ENCODE assay signal across 8 cellular contexts in the genomic region with DNA sequence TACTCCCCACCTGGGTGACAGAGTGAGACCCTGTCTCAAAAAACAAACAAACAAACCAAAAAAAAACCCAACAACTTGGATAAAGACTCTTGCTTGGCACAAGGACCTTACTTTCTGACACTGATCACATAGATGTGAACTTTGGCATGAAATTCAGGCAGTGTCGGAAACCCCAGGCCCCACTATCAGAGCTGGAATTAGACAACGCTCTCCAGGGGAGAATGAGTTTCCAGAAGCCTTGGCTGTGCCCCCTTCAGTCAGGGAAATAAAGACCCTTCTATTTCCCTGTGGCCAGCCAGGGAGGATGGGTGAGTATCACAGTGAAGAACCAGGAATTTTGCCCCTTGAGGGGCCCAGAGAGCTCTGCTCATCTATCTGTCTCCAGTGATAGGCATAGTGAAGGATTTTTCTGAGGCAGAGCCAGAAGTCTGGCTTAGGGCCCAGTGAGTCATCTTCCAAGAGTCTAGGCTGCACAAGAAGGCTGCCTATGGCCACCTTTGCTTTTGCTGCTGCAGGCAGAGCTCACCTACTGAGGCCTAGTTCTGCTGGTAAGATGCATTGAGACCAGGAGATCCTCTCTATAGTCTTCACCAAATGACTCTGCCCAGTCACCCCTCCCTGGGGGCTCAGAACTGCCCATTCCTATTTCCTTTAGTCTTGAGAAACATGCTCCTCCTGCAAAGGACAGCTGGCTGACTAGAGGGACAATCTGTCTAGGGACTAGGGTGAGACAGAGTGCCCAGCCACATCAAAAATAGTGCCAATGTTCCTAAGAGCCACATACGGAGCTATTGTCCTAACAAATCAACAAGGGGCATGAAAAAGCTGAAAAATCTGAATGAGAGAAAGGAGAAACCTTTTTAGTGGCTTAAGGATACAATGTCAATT. TPM values are rescaled to one million over a fixed set of nuclear protein-coding genes. Genes with fewer than 3 reads are reported as not detected.
DNase-seq lines count a peak whose midpoint lies in the region; ATAC-seq and TF ChIP-seq lines count a peak whose summit lies in the region.
"Had no signal": no experiment of that assay in that cellular context is flagged by ENCODE, and none has a peak within 500 bp of the region (broad histone marks: within the 10 kb centered on the region; RNA-seq: fewer than 3 reads in every experiment).

No MANE protein-coding gene starts in this region.

- peak overlapping the region; percentile 15; the same call in 1 of the 3 replicates for H2BK15ac ChIP-seq in IMR-90 (ENCODE audit: low read depth, low read length)

- no peaks in the 10 kb centered on the region for H3K27me3 ChIP-seq in IMR-90 (ENCODE audit: control insufficient read depth, insufficient read depth, low read length)
- no peaks in the 10 kb centered on the region for H3K27me3 ChIP-seq in brain microvascular endothelial cell (replicated peaks)
- H3K27me3 ChIP-seq in tibial artery = no peaks in the 10 kb centered on the region

- no peaks in the 10 kb centered on the region for H3K36me3 Mint-ChIP-seq in activated naive CD4-positive, alpha-beta T cell treated with anti-CD3 and anti-CD28 coated beads, Interleukin-2, amount 50 U/mL, for 72 hours
- H3K36me3 Mint-ChIP-seq in activated T-helper 1 cell treated with anti-CD3 and anti-CD28 coated beads, Interleukin-12 subunit alpha, Interleukin-12 subunit beta, Interleukin-2, Interleukin-4 antibody, amounts not matched to agents 30 ng/mL and 10 ng/mL and 1 ng/mL, durations not matched to agents 14 hours and 24 hours and 36 hours (ENCODE audit: low read depth) = no peaks in the 10 kb centered on the region
- H3K36me3 Mint-ChIP-seq: activated naive CD4-positive, alpha-beta T cell treated with anti-CD3 and anti-CD28 coated beads, Interleukin-2, amount 50 U/mL, for 24 hours had no signal

- no peak overlapping the region for H3K4me2 ChIP-seq in IMR-90 (ENCODE audit: low read depth, low read length)

- in situ Hi-C loops in IMR-90 (cut with MboI; ENCODE audit: low sequenced_read_pairs) (no loop called here), brain microvascular endothelial cell (cut with HindIII; ENCODE audit: low pct_ligation_motif_present, low sequenced_read_pairs) (no loop called here)

- H3K4me3 ChIP-seq in IMR-90 (ENCODE audit: insufficient read depth, low read depth, low read length) (no peak overlapping the region), brain microvascular endothelial cell (ENCODE audit: low read depth, low read length) (no peak overlapping the region), tibial artery (no peak overlapping the region)

- H2AK9ac ChIP-seq in IMR-90 (replicated peaks; ENCODE audit: low read depth, low read length, poor library complexity) = no peak overlapping the region

- H2BK120ac ChIP-seq in IMR-90 (ENCODE audit: low read depth, low read length) = peak overlapping the region; percentile 36

- POLR2A ChIA-PET in IMR-90 (lab: Charles Lee; ENCODE audit: unreplicated experiment) = no interaction called here

- no peaks in the 10 kb centered on the region for H3K9me3 ChIP-seq in IMR-90 (ENCODE audit: control insufficient read depth, insufficient read depth, low read length)
- no peaks in the 10 kb centered on the region for H3K9me3 ChIP-seq in tibial artery

- no peak overlapping the region for H3K9ac ChIP-seq in IMR-90 (ENCODE audit: low read depth, low read length)

- 0 out of 2 replicates have a peak overlapping the region, but pooled peaks have one; percentile 7 for H3K14ac ChIP-seq in IMR-90 (replicated peaks; ENCODE audit: low read depth, low read length)

- intact Hi-C loops in IMR-90 (cut with micrococcal nuclease) (no loop called here), tibial artery (cut with DNase I; ENCODE audit: low total_unique reads) (no loop called here)
- intact Hi-C loops in activated T-helper 1 cell treated with anti-CD3 and anti-CD28 coated beads, Interleukin-12 subunit alpha, Interleukin-12 subunit beta, Interleukin-2, Interleukin-4 antibody, amounts not matched to agents 30 ng/mL and 10 ng/mL and 1 ng/mL, durations not matched to agents 14 hours and 24 hours and 36 hours (cut with micrococcal nuclease) = no loop called here

- ATAC-seq in IMR-90 (ENCODE audit: low read depth) (peak; percentile 96), HG02588 (IDR thresholded peaks at IDR 0.05; ENCODE audit: unreplicated experiment) (no peak)
- ATAC-seq in activated naive CD4-positive, alpha-beta T cell treated with anti-CD3 and anti-CD28 coated beads, Interleukin-2, amount 50 U/mL, for 72 hours = no peak

- peak overlapping the region in 1 of 2 experiments; percentile 6; a peak in 1 of 4 replicates for H4K8ac ChIP-seq in IMR-90 (ENCODE audit: low read depth in 2 of 2, low read length in 2 of 2)

- no peaks in the 10 kb centered on the region for H3K9me3 Mint-ChIP-seq in activated naive CD4-positive, alpha-beta T cell treated with anti-CD3 and anti-CD28 coated beads, Interleukin-2, amount 50 U/mL, for 72 hours
- H3K9me3 Mint-ChIP-seq in activated T-helper 1 cell treated with anti-CD3 and anti-CD28 coated beads, Interleukin-12 subunit alpha, Interleukin-12 subunit beta, Interleukin-2, Interleukin-4 antibody, amounts not matched to agents 30 ng/mL and 10 ng/mL and 1 ng/mL, durations not matched to agents 14 hours and 24 hours and 36 hours = no peaks in the 10 kb centered on the region
- H3K9me3 Mint-ChIP-seq: activated naive CD4-positive, alpha-beta T cell treated with anti-CD3 and anti-CD28 coated beads, Interleukin-2, amount 50 U/mL, for 24 hours had no signal

- DNase-seq in IMR-90 (peak; percentile 86), brain microvascular endothelial cell (peak; percentile 84), kidney glomerular epithelial cell (lab: John Stamatoyannopoulos, UW) (peak; percentile 69), tibial artery (peak; percentile 49 to 74)
- DNase-seq in activated naive CD4-positive, alpha-beta T cell treated with anti-CD3 and anti-CD28 coated beads, Interleukin-2, amount 50 U/mL, for 72 hours (ENCODE audit: low spot score in 2 of 2) = no peak
- no peak for DNase-seq in activated T-helper 1 cell treated with anti-CD3 and anti-CD28 coated beads, Interleukin-12 subunit alpha, Interleukin-12 subunit beta, Interleukin-2, Interleukin-4 antibody, amounts not matched to agents 30 ng/mL and 10 ng/mL and 1 ng/mL, durations not matched to agents 14 hours and 24 hours and 36 hours (ENCODE audit: low spot score)

- H3K4me1 ChIP-seq in IMR-90 (ENCODE audit: control insufficient read depth, insufficient read depth, low read length) (peaks cover 10% of the 10 kb centered on the region; the same call in 1 of the 2 replicates), tibial artery (peaks cover 0 to 7% (median 0%) of the 10 kb centered on the region in 4 donors)

- H3K27ac ChIP-seq in IMR-90 (ENCODE audit: insufficient read depth, low read length) (no peak overlapping the region), brain microvascular endothelial cell (no peak overlapping the region), tibial artery (no peak overlapping the region)

- no peak overlapping the region for H4K5ac ChIP-seq in IMR-90 (ENCODE audit: low read depth, low read length)

- H3K4ac ChIP-seq in IMR-90 (ENCODE audit: low read depth, low read length) = peak overlapping the region; percentile 12; the same call in 1 of the 2 replicates

- no TSS peak for BruUV-seq in IMR-90 (replicated peaks; lab: Mats Ljungman, UMichigan)

- 0 out of 2 replicates have a peak overlapping the region, but pooled peaks have one; percentile 23 for H2BK20ac ChIP-seq in IMR-90 (ENCODE audit: low read depth, low read length)

- H3K9me1 ChIP-seq in IMR-90 (ENCODE audit: insufficient read depth, low read length) = peaks cover 5% of the 10 kb centered on the region; the same call in 1 of the 2 replicates

- H3K79me1 ChIP-seq in IMR-90 (ENCODE audit: low read depth in 1 of 2, low read length in 2 of 2) = no peaks in the 10 kb centered on the region

- no peak for TF ChIP-seq RAD21 in IMR-90 (IDR thresholded peaks at IDR 0.05; ENCODE audit: low read length)

- CTCF ChIA-PET in IMR-90 (lab: Yijun Ruan, JAX) = interaction anchor here (0.6 to 1.6 kb wide), 2 partner anchors 14 to 76 kb away, joined by 4 to 5 read pairs; no protein-coding TSS in a partner anchor

- no peak overlapping the region for H3K27ac Mint-ChIP-seq in activated naive CD4-positive, alpha-beta T cell treated with anti-CD3 and anti-CD28 coated beads, Interleukin-2, amount 50 U/mL, for 72 hours
- no peak overlapping the region for H3K27ac Mint-ChIP-seq in activated T-helper 1 cell treated with anti-CD3 and anti-CD28 coated beads, Interleukin-12 subunit alpha, Interleukin-12 subunit beta, Interleukin-2, Interleukin-4 antibody, amounts not matched to agents 30 ng/mL and 10 ng/mL and 1 ng/mL, durations not matched to agents 14 hours and 24 hours and 36 hours
- H3K27ac Mint-ChIP-seq: activated naive CD4-positive, alpha-beta T cell treated with anti-CD3 and anti-CD28 coated beads, Interleukin-2, amount 50 U/mL, for 24 hours had no signal

- no CpG with 5 or more reads among the region's 3 CpGs for WGBS in IMR-90 (ENCODE audit: extremely low coverage in 2 of 2, insufficient read length in 1 of 2), 2 experiments

- dilution Hi-C loops in IMR-90 (cut with HindIII; ENCODE audit: low sequenced_read_pairs, unreplicated experiment) = no loop called here

- no peak overlapping the region for H3K4me3 Mint-ChIP-seq in activated T-helper 1 cell treated with anti-CD3 and anti-CD28 coated beads, Interleukin-12 subunit alpha, Interleukin-12 subunit beta, Interleukin-2, Interleukin-4 antibody, amounts not matched to agents 30 ng/mL and 10 ng/mL and 1 ng/mL, durations not matched to agents 14 hours and 24 hours and 36 hours
- H3K4me3 Mint-ChIP-seq: activated naive CD4-positive, alpha-beta T cell treated with anti-CD3 and anti-CD28 coated beads, Interleukin-2, amount 50 U/mL, for 24 hours had no signal

- peak overlapping the region; percentile 16; the same call in 1 of the 2 replicates for H2AK5ac ChIP-seq in IMR-90 (ENCODE audit: low read depth, low read length)

- H3K23ac ChIP-seq in IMR-90 (ENCODE audit: low read depth, low read length) = no peak overlapping the region

- no peak overlapping the region for H2BK5ac ChIP-seq in IMR-90 (ENCODE audit: low read depth, low read length, poor library complexity, severe bottlenecking)

- TF ChIP-seq POLR2A in IMR-90 (IDR thresholded peaks at IDR 0.05; ENCODE audit: low read depth, low read length) = no peak

- H2AFZ ChIP-seq in IMR-90 (replicated peaks; ENCODE audit: low read length, poor library complexity) = peak overlapping the region; percentile 52

- H3K36me3 ChIP-seq in IMR-90 (ENCODE audit: control insufficient read depth, insufficient read depth, low read length) = no peaks in the 10 kb centered on the region
- no peaks in the 10 kb centered on the region for H3K36me3 ChIP-seq in brain microvascular endothelial cell (replicated peaks)
- no peaks in the 10 kb centered on the region for H3K36me3 ChIP-seq in tibial artery

- no peaks in the 10 kb centered on the region for H4K20me1 ChIP-seq in IMR-90 (ENCODE audit: insufficient read depth, low read length)

- peaks cover 11% of the 10 kb centered on the region for H3K27me3 Mint-ChIP-seq in activated T-helper 1 cell treated with anti-CD3 and anti-CD28 coated beads, Interleukin-12 subunit alpha, Interleukin-12 subunit beta, Interleukin-2, Interleukin-4 antibody, amounts not matched to agents 30 ng/mL and 10 ng/mL and 1 ng/mL, durations not matched to agents 14 hours and 24 hours and 36 hours (ENCODE audit: insufficient read depth)
- H3K27me3 Mint-ChIP-seq: activated naive CD4-positive, alpha-beta T cell treated with anti-CD3 and anti-CD28 coated beads, Interleukin-2, amount 50 U/mL, for 24 hours had no signal

- no peak overlapping the region for H3K18ac ChIP-seq in IMR-90 (ENCODE audit: low read depth, low read length)

- H3K56ac ChIP-seq in IMR-90 (ENCODE audit: extremely low read depth, insufficient read depth, low read length) = no peak overlapping the region

- H3K4me1 Mint-ChIP-seq in activated T-helper 1 cell treated with anti-CD3 and anti-CD28 coated beads, Interleukin-12 subunit alpha, Interleukin-12 subunit beta, Interleukin-2, Interleukin-4 antibody, amounts not matched to agents 30 ng/mL and 10 ng/mL and 1 ng/mL, durations not matched to agents 14 hours and 24 hours and 36 hours (ENCODE audit: low read depth) = no peaks in the 10 kb centered on the region
- H3K4me1 Mint-ChIP-seq: activated naive CD4-positive, alpha-beta T cell treated with anti-CD3 and anti-CD28 coated beads, Interleukin-2, amount 50 U/mL, for 24 hours had no signal

- TF ChIP-seq CTCF in IMR-90 (conservative IDR thresholded peaks at IDR 0.05; ENCODE audit: low read depth, low read length) (no peak), brain microvascular endothelial cell (IDR thresholded peaks at IDR 0.05; ENCODE audit: low read depth, low read length, missing control alignments) (no peak), tibial artery (IDR thresholded peaks at IDR 0.05) (no peak)

- H4K91ac ChIP-seq in IMR-90 (ENCODE audit: insufficient read depth, low read depth, low read length) = no peak overlapping the region

RNA-seq across cellular contexts. Expression of a gene that starts 40.2 kb away (rescaled TPM):
- total RNA-seq in IMR-90 (2012; rRNA removed) = 18.1 and 27.5 TPM in 2 replicates
- 11.1 and 14.0 TPM in 2 replicates for polyA plus RNA-seq in IMR-90 (2012; rRNA removed)
- 10.8 and 11.5 TPM in 2 replicates for polyA plus RNA-seq in IMR-90 (2012; cell fraction: cytosol; rRNA removed)
- polyA plus RNA-seq in IMR-90 (2012; cell fraction: nucleus; rRNA removed; ENCODE audit: low replicate concordance) = 2.3 and 5.1 TPM in 2 replicates
- total RNA-seq in activated naive CD4-positive, alpha-beta T cell treated with anti-CD3 and anti-CD28 coated beads, Interleukin-2, amount 50 U/mL, for 72 hours = 10 to 100 TPM in 1 of 2 donors, 1 to 10 TPM in 1; 6.0 to 37.7 TPM
- total RNA-seq in activated T-helper 1 cell treated with anti-CD3 and anti-CD28 coated beads, Interleukin-12 subunit alpha, Interleukin-12 subunit beta, Interleukin-2, Interleukin-4 antibody, amounts not matched to agents 30 ng/mL and 10 ng/mL and 1 ng/mL, durations not matched to agents 14 hours and 24 hours and 36 hours = 33.6 and 35.6 TPM in 2 replicates

Comparison
In these comparisons a context has a peak if more than half of its experiments do, and no peak if none do; other contexts are left out.
1. DNase-seq: peak in IMR-90 (single experiment), brain microvascular endothelial cell (single experiment), kidney glomerular epithelial cell (single experiment) and tibial artery (2 of 2); none in activated naive CD4-positive, alpha-beta T cell treated with anti-CD3 and anti-CD28 coated beads, Interleukin-2, amount 50 U/mL, for 72 hours (0 of 2) and activated T-helper 1 cell treated with anti-CD3 and anti-CD28 coated beads, Interleukin-12 subunit alpha, Interleukin-12 subunit beta, Interleukin-2, Interleukin-4 antibody, amounts not matched to agents 30 ng/mL and 10 ng/mL and 1 ng/mL, durations not matched to agents 14 hours and 24 hours and 36 hours (single experiment).